17 cellular contexts compared by ENCODE assay signal in the genomic region with DNA sequence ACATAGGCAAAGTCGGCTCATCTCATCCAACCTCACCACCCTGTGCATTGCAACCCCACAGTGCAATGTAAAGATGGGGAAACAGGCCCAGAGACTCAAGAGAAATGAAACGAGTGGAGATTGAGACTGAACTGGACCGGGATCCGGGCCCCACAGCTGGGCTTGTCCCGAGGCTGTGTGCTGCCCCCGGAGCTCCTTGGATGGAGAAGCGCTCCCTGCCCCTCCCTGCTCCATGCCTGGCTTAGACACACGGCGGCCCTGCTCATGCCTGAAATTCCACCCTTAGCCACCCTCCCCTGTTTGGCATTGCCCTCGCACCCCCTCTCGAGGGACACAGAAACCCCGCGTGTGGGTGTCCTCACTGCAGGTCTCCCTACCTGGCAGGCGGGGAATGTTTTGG. TPM values are rescaled to one million over a fixed set of nuclear protein-coding genes. Genes with fewer than 3 reads are reported as not detected.
DNase-seq lines count a peak whose midpoint lies in the region; ATAC-seq and TF ChIP-seq lines count a peak whose summit lies in the region.
"Had no signal": no experiment of that assay in that cellular context is flagged by ENCODE, and none has a peak within 500 bp of the region (broad histone marks: within the 10 kb centered on the region; RNA-seq: fewer than 3 reads in every experiment).

No MANE protein-coding gene starts in this region.

- H3K9me3 Mint-ChIP-seq in endodermal cell (no peaks in the 10 kb centered on the region), T-cell (no peaks in the 10 kb centered on the region)
- H3K9me3 Mint-ChIP-seq: IgD-negative memory B cell had no signal

- no peaks in the 10 kb centered on the region for H3K79me2 ChIP-seq in neural cell (replicated peaks; ENCODE audit: insufficient read depth, low read length)

- 84 to 85% methylated on average over 8 to 14 of the region's 14 CpGs for WGBS in endodermal cell (ENCODE audit: insufficient coverage in 1 of 2, insufficient read length in 1 of 2), 2 experiments

- H3K4me3 ChIP-seq in endodermal cell (ENCODE audit: low read length) (no peak overlapping the region), neural cell (ENCODE audit: low read length) (no peak overlapping the region), uterus (no peak overlapping the region)
- H3K4me3 ChIP-seq: BLaER1 treated with 17β-estradiol and CSF1 and Interleukin-3, amounts not matched to agents 10 nM and 100 nM; HAP-1; Peyer's patch had no signal

- no peaks in the 10 kb centered on the region for H3F3A ChIP-seq in neural cell (ENCODE audit: insufficient read depth, low read length, poor library complexity, severe bottlenecking)

- no peak for TF ChIP-seq RAD21 in neural cell (conservative IDR thresholded peaks at IDR 0.05)

- peaks cover 6% of the 10 kb centered on the region for H3K4me1 Mint-ChIP-seq in endodermal cell
- H3K4me1 Mint-ChIP-seq in T-cell, result no peaks in the 10 kb centered on the region
- H3K4me1 Mint-ChIP-seq: IgD-negative memory B cell had no signal

- no peak overlapping the region for H3K4me3 Mint-ChIP-seq in endodermal cell
- no peak overlapping the region for H3K4me3 Mint-ChIP-seq in T-cell

- TF ChIP-seq EP300 in neural cell (conservative IDR thresholded peaks at IDR 0.05; ENCODE audit: poor library complexity, severe bottlenecking), result no peak

- H3K36me3 ChIP-seq in endodermal cell (ENCODE audit: control insufficient read depth, insufficient read depth, low read length) (no peaks in the 10 kb centered on the region), neural cell (ENCODE audit: insufficient read depth, low read length) (no peaks in the 10 kb centered on the region), uterus (no peaks in the 10 kb centered on the region)
- H3K36me3 ChIP-seq: BLaER1 treated with 17β-estradiol and CSF1 and Interleukin-3, amounts not matched to agents 10 nM and 100 nM; HAP-1; Peyer's patch had no signal

- H3K27ac Mint-ChIP-seq in endodermal cell, result no peak overlapping the region
- no peak overlapping the region for H3K27ac Mint-ChIP-seq in T-cell
- H3K27ac Mint-ChIP-seq: IgD-negative memory B cell had no signal

- DNase-seq in NCI-H82 (lab: John Stamatoyannopoulos, UW) (peak; percentile 65), NCI-H82 treated with DMSO at 0.1 percent for 48 hours (lab: John Stamatoyannopoulos, UW; ENCODE audit: unreplicated experiment) (no peak), endodermal cell (no peak), uterus (no peak), iPS-NIHi7 (ENCODE audit: extremely low spot score) (no peak), T-cell (no peak)
- DNase-seq: DMS153, NCI-H2029, NCI-H510A, SIG-M5 had no signal

- CTCF ChIA-PET in T-cell (lab: Charles Lee), result no interaction called here

- no peak for ATAC-seq in T-cell (replicated peaks in 1 of 4)
- no peak for ATAC-seq in GM21360 (IDR thresholded peaks at IDR 0.05; ENCODE audit: unreplicated experiment)

- H3K27me3 ChIP-seq in endodermal cell (ENCODE audit: control insufficient read depth, insufficient read depth, low read length, poor library complexity, severe bottlenecking), result no peaks in the 10 kb centered on the region
- no peaks in the 10 kb centered on the region for H3K27me3 ChIP-seq in neural cell (ENCODE audit: insufficient read depth, low read depth, low read length)
- no peaks in the 10 kb centered on the region for H3K27me3 ChIP-seq in uterus
- H3K27me3 ChIP-seq: Peyer's patch had no signal

- TF ChIP-seq POLR2A in uterus (IDR thresholded peaks at IDR 0.05), result no peak

- intact Hi-C loops in uterus (cut with DNase I; ENCODE audit: low total_unique reads), result no loop called here

- H3K27ac ChIP-seq in endodermal cell (ENCODE audit: low read depth, low read length) (peak overlapping the region; percentile 55), neural cell (ENCODE audit: low read length) (no peak overlapping the region), uterus (peak overlapping the region; percentile 22 to 58)
- H3K27ac ChIP-seq: 22Rv1; BLaER1 treated with 17β-estradiol and CSF1 and Interleukin-3, amounts not matched to agents 10 nM and 100 nM; Peyer's patch had no signal

- H3K4me2 ChIP-seq in neural cell (ENCODE audit: low read length), result no peak overlapping the region

- H3K4me1 ChIP-seq in endodermal cell (ENCODE audit: control insufficient read depth, insufficient read depth, low read length), result peaks cover 6% of the 10 kb centered on the region
- peaks cover 7% of the 10 kb centered on the region in 2 donors for H3K4me1 ChIP-seq in uterus
- H3K4me1 ChIP-seq: HAP-1 had no signal

- H2AFZ ChIP-seq in neural cell (ENCODE audit: low read depth, low read length), result no peak overlapping the region

- TF ChIP-seq CTCF in endodermal cell (conservative IDR thresholded peaks at IDR 0.05) (no peak), neural cell (IDR thresholded peaks at IDR 0.05; ENCODE audit: poor library complexity, severe bottlenecking) (no peak), uterus (IDR thresholded peaks at IDR 0.05) (no peak)

- POLR2A ChIA-PET in T-cell (lab: Charles Lee), result no interaction called here

- H3K36me3 Mint-ChIP-seq in endodermal cell (ENCODE audit: low read depth), result no peaks in the 10 kb centered on the region
- no peaks in the 10 kb centered on the region for H3K36me3 Mint-ChIP-seq in T-cell
- H3K36me3 Mint-ChIP-seq: IgD-negative memory B cell had no signal

- H3K27me3 Mint-ChIP-seq in endodermal cell (ENCODE audit: insufficient read depth) (no peaks in the 10 kb centered on the region), T-cell (peaks cover 0 to 6% of the 10 kb centered on the region in 2 donors)

- no peaks in the 10 kb centered on the region for H4K20me1 ChIP-seq in neural cell (ENCODE audit: insufficient read depth)

- no peaks in the 10 kb centered on the region for H3K9me2 ChIP-seq in neural cell (ENCODE audit: insufficient read depth, low read length)

- H3K9me3 ChIP-seq in endodermal cell (ENCODE audit: control insufficient read depth, low read length) (no peaks in the 10 kb centered on the region), neural cell (ENCODE audit: low read length) (no peaks in the 10 kb centered on the region), uterus (no peaks in the 10 kb centered on the region)
- H3K9me3 ChIP-seq: BLaER1 treated with 17β-estradiol and CSF1 and Interleukin-3, amounts not matched to agents 10 nM and 100 nM; Peyer's patch had no signal

- H3K9ac ChIP-seq in endodermal cell (ENCODE audit: extremely low read depth, low read length, poor library complexity, severe bottlenecking), result no peak overlapping the region
- H3K9ac ChIP-seq in neural cell (ENCODE audit: low read length), result peak overlapping the region; percentile 36

TF ChIP-seq in neural cell, 6 proteins besides CTCF, POLR2A, EP300 and RAD21:
- TF ChIP-seq EZH2 (IDR thresholded peaks at IDR 0.05; ENCODE audit: borderline replicate concordance, insufficient read depth, low read length, poor library complexity, severe bottlenecking), result no peak
- TF ChIP-seq MXI1 (conservative IDR thresholded peaks at IDR 0.05; ENCODE audit: poor library complexity, severe bottlenecking), result no peak
- no peak for TF ChIP-seq TAF1 (IDR thresholded peaks at IDR 0.05; ENCODE audit: low read depth)
- no peak for TF ChIP-seq REST (IDR thresholded peaks at IDR 0.05; ENCODE audit: borderline replicate concordance)
- TF ChIP-seq SMC3 (conservative IDR thresholded peaks at IDR 0.05; ENCODE audit: poor library complexity), result no peak
- no peak for TF ChIP-seq POLR2AphosphoS5 (IDR thresholded peaks at IDR 0.05)

RNA-seq across cellular contexts. Expression of gene FCN1, which starts 27.2 kb away (rescaled TPM):
- total RNA-seq in endodermal cell, result not detected
- not detected for polyA plus RNA-seq in endodermal cell (2013, experiment 1 of 2)
- polyA plus RNA-seq in endodermal cell (2013, experiment 2 of 2), result not detected
- not detected in 2 replicates for polyA plus RNA-seq in neural cell
- polyA minus RNA-seq in neural cell, result not detected in 2 replicates
- 10 to 100 TPM in 1 of 4 donors, 1 to 10 TPM in 2, under 1 TPM in 1; 0.26 to 13.8 (median 4.4) TPM for total RNA-seq in uterus
- total RNA-seq in T-cell, result 1 to 10 TPM in 1 of 5 donors, under 1 TPM in 3, not detected in 1; 0.25 to 1.8 (median 0.55) TPM
